In genomic region chr15:39953521-39953920, GRCh38 we compare ENCODE assay signal across 21 cellular contexts.
"Had no signal": no experiment of that assay in that cellular context is flagged by ENCODE, and none has a peak within 500 bp of the region (broad histone marks: within the 10 kb centered on the region; RNA-seq: fewer than 3 reads in every experiment).

No MANE protein-coding gene starts in this region.

- H3K4me3 ChIP-seq: adrenal gland, SJSA1 had no signal

- H3K27me3 Mint-ChIP-seq: activated CD8-positive, alpha-beta T cell treated with anti-CD3 and anti-CD28 coated beads for 36 hours; activated naive CD8-positive, alpha-beta T cell treated with anti-CD3 and anti-CD28 coated beads, Interleukin-2, amount 10 ng/mL, durations not matched to agents 7 days and 5 days; activated T-cell treated with anti-CD3 and anti-CD28 coated beads, Interleukin-2, amount 50 U/mL, for 24 hours had no signal

- H3K27ac ChIP-seq: adrenal gland, SJSA1 had no signal

- H3K27ac Mint-ChIP-seq: activated CD8-positive, alpha-beta T cell treated with anti-CD3 and anti-CD28 coated beads for 36 hours; activated naive CD8-positive, alpha-beta T cell treated with anti-CD3 and anti-CD28 coated beads, Interleukin-2, amount 10 ng/mL, durations not matched to agents 7 days and 5 days; activated T-cell treated with anti-CD3 and anti-CD28 coated beads, Interleukin-2, amount 50 U/mL, for 24 hours had no signal

- DNase-seq: activated CD4-positive, alpha-beta T cell treated with anti-CD3 and anti-CD28 coated beads for 4 hours; activated CD8-positive, alpha-beta memory T cell treated with anti-CD3 and anti-CD28 coated beads, Interleukin-2, amount 50 U/mL, for 4 hours; activated CD8-positive, alpha-beta T cell treated with anti-CD3 and anti-CD28 coated beads for 36 hours; activated gamma-delta T cell; activated naive CD4-positive, alpha-beta T cell treated with anti-CD3 and anti-CD28 coated beads, Interleukin-2, amount 50 U/mL, for 16 hours; activated naive CD8-positive, alpha-beta T cell treated with anti-CD3 and anti-CD28 coated beads, Interleukin-2, amount 10 ng/mL, durations not matched to agents 7 days and 5 days; activated T-cell treated with anti-CD3 and anti-CD28 coated beads, Interleukin-2, amount 50 U/mL, for 24 hours; adrenal gland; anterior cingulate cortex; central memory CD4-positive, alpha-beta T cell; Karpas-422; NCI-H146; NCI-H187 treated with DMSO at 0.1 percent for 48 hours; NCI-H2081 treated with DMSO at 0.1 percent for 48 hours; NCI-H446; NCI-H524; PC-3; SHP77; SW 1271 had no signal

- H3K27me3 ChIP-seq: adrenal gland, SJSA1 had no signal

- H3K4me1 ChIP-seq: adrenal gland, SJSA1 had no signal

- H3K9me3 ChIP-seq: adrenal gland, SJSA1 had no signal

- FAIRE-seq: RCC 7860 had no signal

- H3K9me3 Mint-ChIP-seq: activated CD8-positive, alpha-beta T cell treated with anti-CD3 and anti-CD28 coated beads for 36 hours; activated naive CD8-positive, alpha-beta T cell treated with anti-CD3 and anti-CD28 coated beads, Interleukin-2, amount 10 ng/mL, durations not matched to agents 7 days and 5 days; activated T-cell treated with anti-CD3 and anti-CD28 coated beads, Interleukin-2, amount 50 U/mL, for 24 hours had no signal

- H3K4me3 Mint-ChIP-seq: activated CD8-positive, alpha-beta T cell treated with anti-CD3 and anti-CD28 coated beads for 36 hours; activated naive CD8-positive, alpha-beta T cell treated with anti-CD3 and anti-CD28 coated beads, Interleukin-2, amount 10 ng/mL, durations not matched to agents 7 days and 5 days; activated T-cell treated with anti-CD3 and anti-CD28 coated beads, Interleukin-2, amount 50 U/mL, for 24 hours had no signal
